ENCODE assay signal across 1 cellular context in genomic region chr19:34733826-34734600, GRCh38.
TF ChIP-seq lines count a peak whose summit lies in the region.

TSS of gene ZNF181 (plus strand) at chr19:34734243. CDS start at chr19:34735038, 795 bp downstream.

TF ChIP-seq in HepG2, 621 proteins besides CTCF, POLR2A, EP300 and RAD21 (continued from another document and continues in another):
- TF ChIP-seq, protein P1, sequence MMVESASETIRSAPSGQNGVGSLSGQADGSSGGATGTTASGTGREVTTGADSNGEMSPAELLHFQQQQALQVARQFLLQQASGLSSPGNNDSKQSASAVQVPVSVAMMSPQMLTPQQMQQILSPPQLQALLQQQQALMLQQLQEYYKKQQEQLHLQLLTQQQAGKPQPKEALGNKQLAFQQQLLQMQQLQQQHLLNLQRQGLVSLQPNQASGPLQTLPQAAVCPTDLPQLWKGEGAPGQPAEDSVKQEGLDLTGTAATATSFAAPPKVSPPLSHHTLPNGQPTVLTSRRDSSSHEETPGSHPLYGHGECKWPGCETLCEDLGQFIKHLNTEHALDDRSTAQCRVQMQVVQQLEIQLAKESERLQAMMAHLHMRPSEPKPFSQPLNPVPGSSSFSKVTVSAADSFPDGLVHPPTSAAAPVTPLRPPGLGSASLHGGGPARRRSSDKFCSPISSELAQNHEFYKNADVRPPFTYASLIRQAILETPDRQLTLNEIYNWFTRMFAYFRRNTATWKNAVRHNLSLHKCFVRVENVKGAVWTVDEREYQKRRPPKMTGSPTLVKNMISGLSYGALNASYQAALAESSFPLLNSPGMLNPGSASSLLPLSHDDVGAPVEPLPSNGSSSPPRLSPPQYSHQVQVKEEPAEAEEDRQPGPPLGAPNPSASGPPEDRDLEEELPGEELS (CRISPR knock-in tag; IDR thresholded peaks at IDR 0.05), result no peak
- TF ChIP-seq FOSL2 (CRISPR knock-in tag; IDR thresholded peaks at IDR 0.05) (0 out of 2 replicates have a peak, but pooled peaks have one; percentile 24), ZBTB1 (CRISPR knock-in tag; IDR thresholded peaks at IDR 0.05; ENCODE audit: borderline replicate concordance) (no peak), KAT7 (CRISPR knock-in tag; IDR thresholded peaks at IDR 0.05; ENCODE audit: borderline replicate concordance) (peak; percentile 53; the same call in 1 of the 2 replicates), ZNF629 (CRISPR knock-in tag; conservative IDR thresholded peaks at IDR 0.05) (0 out of 2 replicates have a peak, but pooled peaks have one; percentile 34), ZNF766 (CRISPR knock-in tag; IDR thresholded peaks at IDR 0.05; ENCODE audit: borderline replicate concordance) (no peak), ZNF326 (CRISPR knock-in tag; IDR thresholded peaks at IDR 0.05; ENCODE audit: borderline replicate concordance) (no peak), PTBP1 (IDR thresholded peaks at IDR 0.05; ENCODE audit: low read depth, low read length, poor library complexity, severe bottlenecking) (no peak), ZMAT3 (CRISPR knock-in tag; conservative IDR thresholded peaks at IDR 0.05) (peak; percentile 50; the same call in 1 of the 2 replicates), BCLAF1 (IDR thresholded peaks at IDR 0.05) (no peak), SOX13 (IDR thresholded peaks at IDR 0.05) (no peak), SOX13 (CRISPR knock-in tag; conservative IDR thresholded peaks at IDR 0.05 in 1 of 2, IDR thresholded peaks at IDR 0.05 in 1 of 2) (no peak), RARG (CRISPR knock-in tag; IDR thresholded peaks at IDR 0.05; ENCODE audit: low read depth) (no peak), POGZ (CRISPR knock-in tag; IDR thresholded peaks at IDR 0.05) (0 out of 2 replicates have a peak, but pooled peaks have one; percentile 14), NKX3-1 (CRISPR knock-in tag; IDR thresholded peaks at IDR 0.05) (no peak; the same call in 1 of the 2 replicates), NFYC (CRISPR knock-in tag; IDR thresholded peaks at IDR 0.05) (no peak), ZNF230 (CRISPR knock-in tag; IDR thresholded peaks at IDR 0.05) (peak; percentile 31; the same call in 1 of the 2 replicates), ZNF512 (CRISPR knock-in tag; IDR thresholded peaks at IDR 0.05) (no peak), ZBTB42 (CRISPR knock-in tag; IDR thresholded peaks at IDR 0.05) (0 out of 2 replicates have a peak, but pooled peaks have one; percentile 48), ZKSCAN1 (IDR thresholded peaks at IDR 0.05; ENCODE audit: low read length) (no peak), PRDM15 (CRISPR knock-in tag; IDR thresholded peaks at IDR 0.05) (no peak), ZBTB26 (CRISPR knock-in tag; IDR thresholded peaks at IDR 0.05; ENCODE audit: borderline replicate concordance) (0 out of 2 replicates have a peak, but pooled peaks have one; percentile 24)
- TF ChIP-seq, protein P2, sequence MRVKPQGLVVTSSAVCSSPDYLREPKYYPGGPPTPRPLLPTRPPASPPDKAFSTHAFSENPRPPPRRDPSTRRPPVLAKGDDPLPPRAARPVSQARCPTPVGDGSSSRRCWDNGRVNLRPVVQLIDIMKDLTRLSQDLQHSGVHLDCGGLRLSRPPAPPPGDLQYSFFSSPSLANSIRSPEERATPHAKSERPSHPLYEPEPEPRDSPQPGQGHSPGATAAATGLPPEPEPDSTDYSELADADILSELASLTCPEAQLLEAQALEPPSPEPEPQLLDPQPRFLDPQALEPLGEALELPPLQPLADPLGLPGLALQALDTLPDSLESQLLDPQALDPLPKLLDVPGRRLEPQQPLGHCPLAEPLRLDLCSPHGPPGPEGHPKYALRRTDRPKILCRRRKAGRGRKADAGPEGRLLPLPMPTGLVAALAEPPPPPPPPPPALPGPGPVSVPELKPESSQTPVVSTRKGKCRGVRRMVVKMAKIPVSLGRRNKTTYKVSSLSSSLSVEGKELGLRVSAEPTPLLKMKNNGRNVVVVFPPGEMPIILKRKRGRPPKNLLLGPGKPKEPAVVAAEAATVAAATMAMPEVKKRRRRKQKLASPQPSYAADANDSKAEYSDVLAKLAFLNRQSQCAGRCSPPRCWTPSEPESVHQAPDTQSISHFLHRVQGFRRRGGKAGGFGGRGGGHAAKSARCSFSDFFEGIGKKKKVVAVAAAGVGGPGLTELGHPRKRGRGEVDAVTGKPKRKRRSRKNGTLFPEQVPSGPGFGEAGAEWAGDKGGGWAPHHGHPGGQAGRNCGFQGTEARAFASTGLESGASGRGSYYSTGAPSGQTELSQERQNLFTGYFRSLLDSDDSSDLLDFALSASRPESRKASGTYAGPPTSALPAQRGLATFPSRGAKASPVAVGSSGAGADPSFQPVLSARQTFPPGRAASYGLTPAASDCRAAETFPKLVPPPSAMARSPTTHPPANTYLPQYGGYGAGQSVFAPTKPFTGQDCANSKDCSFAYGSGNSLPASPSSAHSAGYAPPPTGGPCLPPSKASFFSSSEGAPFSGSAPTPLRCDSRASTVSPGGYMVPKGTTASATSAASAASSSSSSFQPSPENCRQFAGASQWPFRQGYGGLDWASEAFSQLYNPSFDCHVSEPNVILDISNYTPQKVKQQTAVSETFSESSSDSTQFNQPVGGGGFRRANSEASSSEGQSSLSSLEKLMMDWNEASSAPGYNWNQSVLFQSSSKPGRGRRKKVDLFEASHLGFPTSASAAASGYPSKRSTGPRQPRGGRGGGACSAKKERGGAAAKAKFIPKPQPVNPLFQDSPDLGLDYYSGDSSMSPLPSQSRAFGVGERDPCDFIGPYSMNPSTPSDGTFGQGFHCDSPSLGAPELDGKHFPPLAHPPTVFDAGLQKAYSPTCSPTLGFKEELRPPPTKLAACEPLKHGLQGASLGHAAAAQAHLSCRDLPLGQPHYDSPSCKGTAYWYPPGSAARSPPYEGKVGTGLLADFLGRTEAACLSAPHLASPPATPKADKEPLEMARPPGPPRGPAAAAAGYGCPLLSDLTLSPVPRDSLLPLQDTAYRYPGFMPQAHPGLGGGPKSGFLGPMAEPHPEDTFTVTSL (CRISPR knock-in tag; IDR thresholded peaks at IDR 0.05; ENCODE audit: borderline replicate concordance), result 0 out of 2 replicates have a peak, but pooled peaks have one; percentile 31
- TF ChIP-seq, protein P3, sequence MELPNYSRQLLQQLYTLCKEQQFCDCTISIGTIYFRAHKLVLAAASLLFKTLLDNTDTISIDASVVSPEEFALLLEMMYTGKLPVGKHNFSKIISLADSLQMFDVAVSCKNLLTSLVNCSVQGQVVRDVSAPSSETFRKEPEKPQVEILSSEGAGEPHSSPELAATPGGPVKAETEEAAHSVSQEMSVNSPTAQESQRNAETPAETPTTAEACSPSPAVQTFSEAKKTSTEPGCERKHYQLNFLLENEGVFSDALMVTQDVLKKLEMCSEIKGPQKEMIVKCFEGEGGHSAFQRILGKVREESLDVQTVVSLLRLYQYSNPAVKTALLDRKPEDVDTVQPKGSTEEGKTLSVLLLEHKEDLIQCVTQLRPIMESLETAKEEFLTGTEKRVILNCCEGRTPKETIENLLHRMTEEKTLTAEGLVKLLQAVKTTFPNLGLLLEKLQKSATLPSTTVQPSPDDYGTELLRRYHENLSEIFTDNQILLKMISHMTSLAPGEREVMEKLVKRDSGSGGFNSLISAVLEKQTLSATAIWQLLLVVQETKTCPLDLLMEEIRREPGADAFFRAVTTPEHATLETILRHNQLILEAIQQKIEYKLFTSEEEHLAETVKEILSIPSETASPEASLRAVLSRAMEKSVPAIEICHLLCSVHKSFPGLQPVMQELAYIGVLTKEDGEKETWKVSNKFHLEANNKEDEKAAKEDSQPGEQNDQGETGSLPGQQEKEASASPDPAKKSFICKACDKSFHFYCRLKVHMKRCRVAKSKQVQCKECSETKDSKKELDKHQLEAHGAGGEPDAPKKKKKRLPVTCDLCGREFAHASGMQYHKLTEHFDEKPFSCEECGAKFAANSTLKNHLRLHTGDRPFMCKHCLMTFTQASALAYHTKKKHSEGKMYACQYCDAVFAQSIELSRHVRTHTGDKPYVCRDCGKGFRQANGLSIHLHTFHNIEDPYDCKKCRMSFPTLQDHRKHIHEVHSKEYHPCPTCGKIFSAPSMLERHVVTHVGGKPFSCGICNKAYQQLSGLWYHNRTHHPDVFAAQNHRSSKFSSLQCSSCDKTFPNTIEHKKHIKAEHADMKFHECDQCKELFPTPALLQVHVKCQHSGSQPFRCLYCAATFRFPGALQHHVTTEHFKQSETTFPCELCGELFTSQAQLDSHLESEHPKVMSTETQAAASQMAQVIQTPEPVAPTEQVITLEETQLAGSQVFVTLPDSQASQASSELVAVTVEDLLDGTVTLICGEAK (IDR thresholded peaks at IDR 0.05), result no peak
- TF ChIP-seq, protein P3 (CRISPR knock-in tag; IDR thresholded peaks at IDR 0.05), result peak; percentile 67
